Comparison of ENCODE assay signal across 8 cellular contexts in the genomic region with DNA sequence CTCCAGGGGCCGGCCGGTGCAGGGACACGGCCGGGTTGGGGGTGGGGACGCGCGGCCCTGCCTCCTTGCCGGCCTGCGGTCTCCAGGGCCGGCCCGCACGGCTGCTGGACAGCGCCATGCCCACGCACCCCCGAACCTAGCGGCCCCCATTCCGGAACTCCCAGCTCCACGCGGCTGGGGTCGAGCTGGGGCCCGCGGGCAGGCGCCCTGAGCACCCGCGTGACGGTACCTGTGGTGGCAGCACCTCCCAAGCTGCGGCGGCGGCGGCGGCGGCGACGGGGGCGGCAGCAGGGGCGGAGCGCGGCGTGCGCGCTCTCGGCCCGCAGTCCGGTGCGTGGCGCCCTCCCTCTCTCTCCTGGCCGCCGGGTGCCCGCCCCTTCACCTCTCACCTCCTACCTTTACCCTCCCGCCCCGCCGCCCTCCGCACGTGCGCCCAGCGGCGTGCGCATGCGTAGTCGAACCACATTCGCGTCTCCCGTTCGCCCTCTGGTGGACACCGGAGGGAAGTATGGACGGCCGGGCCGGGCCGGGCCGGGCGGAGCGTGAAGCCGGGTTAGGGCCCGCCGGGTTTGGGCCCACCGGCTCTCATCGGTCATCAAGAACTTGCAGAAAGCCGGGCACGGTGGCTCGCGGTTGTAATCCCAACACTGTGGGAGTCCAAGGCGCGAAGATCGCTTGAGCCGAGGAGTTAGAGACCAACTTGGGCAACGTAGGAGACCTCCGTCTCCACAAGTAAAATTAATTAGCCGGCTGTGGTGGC. TPM values are rescaled to one million over a fixed set of nuclear protein-coding genes. Genes with fewer than 3 reads are reported as not detected.
DNase-seq lines count a peak whose midpoint lies in the region; ATAC-seq and TF ChIP-seq lines count a peak whose summit lies in the region.

A gene (minus strand): TSS at position 372 of the 760 bp plus-strand sequence. CDS start 32,948 bp downstream, outside the sequence.

- peak within 1 kb of the TSS; percentile 63 for H3K4me3 ChIP-seq in kidney epithelial cell (ENCODE audit: low read depth, low read length)

- ATAC-seq in GM19025 (IDR thresholded peaks at IDR 0.05; ENCODE audit: low read depth, unreplicated experiment) (peak; percentile 89), HG03280 (IDR thresholded peaks at IDR 0.05; ENCODE audit: unreplicated experiment) (peak; percentile 94)

- no peaks in the 10 kb centered on the region for H3K36me3 ChIP-seq in kidney epithelial cell (ENCODE audit: control insufficient read depth, insufficient read depth, low read length)

- peak; percentile 92 for TF ChIP-seq CTCF in kidney epithelial cell (IDR thresholded peaks at IDR 0.05; ENCODE audit: insufficient read depth, low read length, poor library complexity, severe bottlenecking)

- no peaks in the 10 kb centered on the region for H3K27me3 ChIP-seq in kidney epithelial cell (ENCODE audit: control insufficient read depth, insufficient read depth, low read length)

- peak; percentile 92 for DNase-seq in Ammon's horn (ENCODE audit: low spot score)
- peak; percentile 80 for DNase-seq in NCI-H510A (lab: John Stamatoyannopoulos, UW)
- DNase-seq in activated CD4-positive, alpha-beta T cell treated with anti-CD3 and anti-CD28 coated beads for 1 hour, result peak; percentile 96
- peak; percentile 95 for DNase-seq in cerebellum (ENCODE audit: low spot score)
- DNase-seq in kidney epithelial cell (ENCODE audit: low read depth), result no peak
- peak; percentile 96 for DNase-seq in stimulated activated CD4-positive, alpha-beta T cell treated with anti-CD3 and anti-CD28 coated beads, Interleukin-15, amount 100 ng/mL, for 24 hours

RNA-seq across cellular contexts. Expression of the gene that starts here (rescaled TPM):
- total RNA-seq in cerebellum, result 63.3 TPM
- total RNA-seq in kidney epithelial cell, result 67.4 and 70.9 TPM in 2 replicates
